Comparison of ENCODE assay signal across 8 cellular contexts in the genomic region with DNA sequence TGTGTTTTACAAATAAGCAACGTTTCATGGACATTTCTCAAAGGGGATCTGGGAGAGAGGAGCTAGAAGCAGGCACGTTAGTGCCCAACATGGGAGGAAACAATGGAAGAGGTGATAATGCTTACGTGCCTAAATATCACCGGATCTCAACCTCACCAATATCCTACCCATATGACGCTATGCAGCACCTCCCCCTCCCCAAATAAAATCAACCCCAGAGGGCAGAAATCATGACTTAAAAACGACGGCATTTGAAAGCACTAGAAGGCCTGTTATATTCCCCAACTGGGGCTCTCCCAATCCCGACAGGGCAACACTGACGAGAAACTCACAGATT. TPM values are rescaled to one million over a fixed set of nuclear protein-coding genes. Genes with fewer than 3 reads are reported as not detected.
A peak's percentile ranks its signal among the peaks of the same experiment; 100 is the strongest.
DNase-seq lines count a peak whose midpoint lies in the region; ATAC-seq and TF ChIP-seq lines count a peak whose summit lies in the region.

No MANE protein-coding gene starts in this region.

- 0% methylated on average over 9 of the region's 9 CpGs for WGBS in psoas muscle, 3 donors

- DNase-seq in T-helper 9 cell (peak; percentile 1), fibroblast of the aortic adventitia (ENCODE audit: low read depth) (no peak), psoas muscle (no peak), DMS153 treated with DMSO at 0.1 percent for 48 hours (lab: John Stamatoyannopoulos, UW; ENCODE audit: unreplicated experiment) (no peak)
- no peak for DNase-seq in effector CD4-positive, alpha-beta T cell

- H3K27ac ChIP-seq in psoas muscle, result peak overlapping the region; percentile 87

- H3K4me3 ChIP-seq in fibroblast of the aortic adventitia (ENCODE audit: low read depth, low read length) (peak overlapping the region; percentile 99), psoas muscle (peak overlapping the region; percentile 78)

- peaks cover 0 to 10% of the 10 kb centered on the region in 2 donors for H3K36me3 ChIP-seq in psoas muscle (ENCODE audit: insufficient read depth in 1 of 2, low read depth in 1 of 2)

- H3K27me3 ChIP-seq in psoas muscle (ENCODE audit: insufficient read depth in 3 of 3, low read length in 2 of 3), result no peaks in the 10 kb centered on the region

- no peaks in the 10 kb centered on the region for H3K9me3 ChIP-seq in psoas muscle

- H3K4me1 ChIP-seq in psoas muscle, result peaks cover 28% of the 10 kb centered on the region

- intact Hi-C loops in psoas muscle (cut with DNase I), result no loop called here

- ATAC-seq in GM18858 (IDR thresholded peaks at IDR 0.05; ENCODE audit: unreplicated experiment) (peak; percentile 11), HG02973 (IDR thresholded peaks at IDR 0.05; ENCODE audit: unreplicated experiment) (peak; percentile 9), psoas muscle (peak in 3 of 4 donors; percentile 1 to 20 (median 10)), GM21423 (IDR thresholded peaks at IDR 0.05; ENCODE audit: unreplicated experiment) (no peak)

- no peak for TF ChIP-seq CTCF in fibroblast of the aortic adventitia (IDR thresholded peaks at IDR 0.05; ENCODE audit: insufficient read depth, low read length)
- no peak for TF ChIP-seq CTCF in psoas muscle (IDR thresholded peaks at IDR 0.05)

RNA-seq across cellular contexts. Expression of a gene that starts 0.4 kb away (rescaled TPM):
- total RNA-seq in fibroblast of the aortic adventitia (ENCODE audit: low replicate concordance) (141 and 158 TPM in 2 replicates), psoas muscle (100 to 1,000 TPM in 2 of 4 donors, 10 to 100 TPM in 2; 67.2 to 110 (median 102) TPM)
- polyA plus RNA-seq in psoas muscle, result 100 to 1,000 TPM in 1 of 3 donors, 10 to 100 TPM in 2; 55.1 to 143 (median 60.7) TPM
